8 cellular contexts compared by ENCODE assay signal in genomic region chr20:50730765-50731054, GRCh38. TPM values are rescaled to one million over a fixed set of nuclear protein-coding genes. Genes with fewer than 3 reads are reported as not detected.
A peak's percentile ranks its signal among the peaks of the same experiment; 100 is the strongest.
DNase-seq lines count a peak whose midpoint lies in the region; ATAC-seq and TF ChIP-seq lines count a peak whose summit lies in the region.

No MANE protein-coding gene starts in this region.

- H3K4me1 Mint-ChIP-seq in activated T-cell treated with anti-CD3 and anti-CD28 coated beads, Interleukin-2, amount 50 U/mL, for 72 hours (ENCODE audit: low read depth): peaks cover 49% of the 10 kb centered on the region

- no peak for TF ChIP-seq CTCF in left lung (IDR thresholded peaks at IDR 0.05)
- TF ChIP-seq CTCF in tibial nerve (IDR thresholded peaks at IDR 0.05): no peak

- intact Hi-C loops in left lung (cut with DNase I): no loop called here

- H3K4me3 Mint-ChIP-seq in activated T-cell treated with anti-CD3 and anti-CD28 coated beads, Interleukin-2, amount 50 U/mL, for 72 hours: peak overlapping the region; percentile 87 to 89

- no peak for TF ChIP-seq EP300 in tibial nerve (IDR thresholded peaks at IDR 0.05)

- H3K9me3 ChIP-seq in left lung: no peaks in the 10 kb centered on the region
- no peaks in the 10 kb centered on the region for H3K9me3 ChIP-seq in tibial nerve

- TF ChIP-seq POLR2A in tibial nerve (IDR thresholded peaks at IDR 0.05): peak in 1 of 2 donors; percentile 25

- H3K36me3 ChIP-seq in left lung: no peaks in the 10 kb centered on the region
- H3K36me3 ChIP-seq in tibial nerve: peaks cover 0 to 3% (median 0%) of the 10 kb centered on the region in 3 donors

- H3K4me3 ChIP-seq in left lung (peak overlapping the region; percentile 71 to 91), tibial nerve (peak overlapping the region; percentile 74 to 94 (median 78))

- peaks cover 0 to 10% of the 10 kb centered on the region in 2 donors for H3K27me3 ChIP-seq in left lung
- peaks cover 0 to 2% of the 10 kb centered on the region in 2 donors for H3K27me3 ChIP-seq in tibial nerve

- no peak for ATAC-seq in activated T-cell treated with anti-CD3 and anti-CD28 coated beads, Interleukin-2, amount 50 U/mL, for 72 hours (replicated peaks in 1 of 2)
- ATAC-seq in activated naive CD4-positive, alpha-beta T cell treated with anti-CD3 and anti-CD28 coated beads, Interleukin-2, amount 50 U/mL, for 72 hours: no peak
- ATAC-seq in left lung (no peak), GM21381 (IDR thresholded peaks at IDR 0.05; ENCODE audit: unreplicated experiment) (no peak)

- H3K4me1 ChIP-seq in left lung (peaks cover 3 to 43% of the 10 kb centered on the region in 2 donors), tibial nerve (peaks cover 0 to 39% (median 12%) of the 10 kb centered on the region in 4 donors)

- peaks cover 0 to 2% of the 10 kb centered on the region in 2 donors for H3K36me3 Mint-ChIP-seq in activated T-cell treated with anti-CD3 and anti-CD28 coated beads, Interleukin-2, amount 50 U/mL, for 72 hours (ENCODE audit: insufficient read depth in 2 of 2)
- H3K36me3 Mint-ChIP-seq in activated naive CD4-positive, alpha-beta T cell treated with anti-CD3 and anti-CD28 coated beads, Interleukin-2, amount 50 U/mL, for 72 hours: no peaks in the 10 kb centered on the region

- H3K9me3 Mint-ChIP-seq in activated T-cell treated with anti-CD3 and anti-CD28 coated beads, Interleukin-2, amount 50 U/mL, for 72 hours: no peaks in the 10 kb centered on the region
- H3K9me3 Mint-ChIP-seq in activated naive CD4-positive, alpha-beta T cell treated with anti-CD3 and anti-CD28 coated beads, Interleukin-2, amount 50 U/mL, for 72 hours: no peaks in the 10 kb centered on the region

- no peak for DNase-seq in activated T-cell treated with anti-CD3 and anti-CD28 coated beads, Interleukin-2, amount 50 U/mL, for 72 hours
- no peak for DNase-seq in activated T-cell treated with anti-CD3 and anti-CD28 coated beads, Interleukin-2, amount 50 U/mL, for 1 hour
- DNase-seq in activated naive CD4-positive, alpha-beta T cell treated with anti-CD3 and anti-CD28 coated beads, Interleukin-2, amount 50 U/mL, for 72 hours (ENCODE audit: low spot score in 2 of 2): no peak
- DNase-seq in left lung (no peak), tibial nerve (ENCODE audit: low spot score in 2 of 2) (no peak), NCI-H526 (lab: John Stamatoyannopoulos, UW) (no peak), nucleus accumbens (lab: John Stamatoyannopoulos, UW) (no peak)

- H3K27me3 Mint-ChIP-seq in activated T-cell treated with anti-CD3 and anti-CD28 coated beads, Interleukin-2, amount 50 U/mL, for 72 hours (ENCODE audit: low read depth): no peaks in the 10 kb centered on the region

- H3K27ac ChIP-seq in left lung: peak overlapping the region; percentile 77 to 84
- peak overlapping the region; percentile 68 to 93 (median 84) for H3K27ac ChIP-seq in tibial nerve

- no peak overlapping the region for H3K27ac Mint-ChIP-seq in activated T-cell treated with anti-CD3 and anti-CD28 coated beads, Interleukin-2, amount 50 U/mL, for 72 hours
- peak overlapping the region; percentile 75 to 91 for H3K27ac Mint-ChIP-seq in activated naive CD4-positive, alpha-beta T cell treated with anti-CD3 and anti-CD28 coated beads, Interleukin-2, amount 50 U/mL, for 72 hours

- 0 to 1% methylated on average over 8 to 34 of the region's 35 CpGs for WGBS in tibial nerve, 2 donors

RNA-seq across cellular contexts. Expression of gene PARD6B, which starts 0.7 kb away (rescaled TPM):
- 1 to 10 TPM; 4.3 to 5.0 TPM for total RNA-seq in activated T-cell treated with anti-CD3 and anti-CD28 coated beads, Interleukin-2, amount 50 U/mL, for 72 hours
- total RNA-seq in activated naive CD4-positive, alpha-beta T cell treated with anti-CD3 and anti-CD28 coated beads, Interleukin-2, amount 50 U/mL, for 72 hours: 1 to 10 TPM; 5.6 to 6.9 TPM
- total RNA-seq in left lung (10 to 100 TPM; 23.5 to 37.3 TPM), tibial nerve (1 to 10 TPM; 2.4 to 3.8 (median 3.5) TPM)

RNA-seq across cellular contexts. Expression of gene RIPOR3, which starts 39.4 kb away (rescaled TPM):
- under 1 TPM; 0.14 to 0.23 TPM for total RNA-seq in activated T-cell treated with anti-CD3 and anti-CD28 coated beads, Interleukin-2, amount 50 U/mL, for 72 hours
- total RNA-seq in activated naive CD4-positive, alpha-beta T cell treated with anti-CD3 and anti-CD28 coated beads, Interleukin-2, amount 50 U/mL, for 72 hours: under 1 TPM in 1 of 2 donors, not detected in 1; 0.08 TPM
- 1 to 10 TPM; 2.3 to 7.0 TPM for total RNA-seq in left lung
- total RNA-seq in tibial nerve: 10 to 100 TPM; 24.5 to 73.0 (median 35.5) TPM
